Comparison of ENCODE assay signal across 18 cellular contexts in the genomic region with DNA sequence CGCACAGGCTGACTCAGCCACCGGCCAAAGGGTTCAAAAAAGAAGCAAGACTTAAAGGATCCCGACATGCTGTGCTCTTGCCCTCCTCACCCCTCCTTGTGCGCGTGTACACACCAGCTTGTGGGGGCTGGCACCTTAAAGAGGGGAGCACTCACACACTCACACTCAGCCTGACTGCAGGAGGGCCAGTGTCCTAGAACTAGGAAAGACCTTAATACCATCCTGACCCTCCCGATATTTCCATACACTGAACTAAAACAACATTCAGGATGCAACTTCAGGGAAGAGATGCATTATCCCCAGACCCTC. TPM values are rescaled to one million over a fixed set of nuclear protein-coding genes. Genes with fewer than 3 reads are reported as not detected.
A peak's percentile ranks its signal among the peaks of the same experiment; 100 is the strongest.
DNase-seq lines count a peak whose midpoint lies in the region; ATAC-seq and TF ChIP-seq lines count a peak whose summit lies in the region.
"Had no signal": no experiment of that assay in that cellular context is flagged by ENCODE, and none has a peak within 500 bp of the region (broad histone marks: within the 10 kb centered on the region; RNA-seq: fewer than 3 reads in every experiment).

No MANE protein-coding gene starts in this region.

- peak overlapping the region; percentile 89 for H3K27ac Mint-ChIP-seq in nephron progenitor cell
- H3K27ac Mint-ChIP-seq: activated CD4-positive, alpha-beta memory T cell treated with anti-CD3 and anti-CD28 coated beads for 36 hours; activated T-helper 17 cell treated with anti-CD3 and anti-CD28 coated beads, Interleukin-2, amount 50 U/mL, for 72 hours; T-helper 2 cell treated with Interferon-gamma antibody and Interleukin-4, amounts not matched to agents 5 μg/mL and 100 μg/mL, for 36 hours had no signal

- H3K9me3 ChIP-seq in ascending aorta (no peaks in the 10 kb centered on the region), transverse colon (no peaks in the 10 kb centered on the region)

- H3K36me3 Mint-ChIP-seq in nephron progenitor cell (ENCODE audit: low read depth), result peaks cover 43% of the 10 kb centered on the region
- H3K36me3 Mint-ChIP-seq: activated CD4-positive, alpha-beta memory T cell treated with anti-CD3 and anti-CD28 coated beads for 36 hours had no signal

- ATAC-seq in sciatic nerve, result no peak
- ATAC-seq: activated T-helper 17 cell treated with anti-CD3 and anti-CD28 coated beads, Interleukin-2, amount 50 U/mL, for 72 hours had no signal

- intact Hi-C loops in ascending aorta (cut with DNase I), result no loop called here
- intact Hi-C loops in transverse colon (cut with DNase I; ENCODE audit: low total_unique reads), result loop anchor here (5.0 kb wide), 1 partner anchor 126 kb away; no protein-coding TSS in a partner anchor
- intact Hi-C loops in sciatic nerve (cut with DNase I), result no loop called here

- no peak for TF ChIP-seq POLR2A in transverse colon (IDR thresholded peaks at IDR 0.05)

- no peaks in the 10 kb centered on the region for H3K9me3 Mint-ChIP-seq in nephron progenitor cell
- H3K9me3 Mint-ChIP-seq: activated CD4-positive, alpha-beta memory T cell treated with anti-CD3 and anti-CD28 coated beads for 36 hours; activated T-helper 17 cell treated with anti-CD3 and anti-CD28 coated beads, Interleukin-2, amount 50 U/mL, for 72 hours; T-helper 2 cell treated with Interferon-gamma antibody and Interleukin-4, amounts not matched to agents 5 μg/mL and 100 μg/mL, for 36 hours had no signal

- H3K27me3 ChIP-seq in ascending aorta (no peaks in the 10 kb centered on the region), transverse colon (no peaks in the 10 kb centered on the region)

- H3K4me1 ChIP-seq in ascending aorta (peaks cover 30 to 60% of the 10 kb centered on the region in 2 donors), transverse colon (peaks cover 64 to 84% (median 75%) of the 10 kb centered on the region in 4 donors)

- in situ Hi-C loops in transverse colon (cut with MboI; ENCODE audit: low pct_ligation_motif_present in 1 of 4, low pct_unique_long_range_greater_than_20kb in 1 of 4, low sequenced_read_pairs in 3 of 4), result no loop called here

- H3K4me1 Mint-ChIP-seq in nephron progenitor cell, result peaks cover 92% of the 10 kb centered on the region
- H3K4me1 Mint-ChIP-seq: activated T-helper 17 cell treated with anti-CD3 and anti-CD28 coated beads, Interleukin-2, amount 50 U/mL, for 72 hours had no signal

- H3K36me3 ChIP-seq in ascending aorta (peaks cover 36 to 47% of the 10 kb centered on the region in 2 donors), transverse colon (no peaks in the 10 kb centered on the region)

- 22% methylated on average over 6 of the region's 6 CpGs; no CpG with 5 or more reads in 1 of the 2 donors for WGBS in transverse colon (ENCODE audit: low coverage in 1 of 2), 2 donors

- TF ChIP-seq CTCF in ascending aorta (IDR thresholded peaks at IDR 0.05) (no peak), fibroblast of the aortic adventitia (IDR thresholded peaks at IDR 0.05; ENCODE audit: insufficient read depth, low read length) (no peak), nephron progenitor cell (IDR thresholded peaks at IDR 0.05) (no peak), transverse colon (IDR thresholded peaks at IDR 0.05) (no peak)

- peak overlapping the region; percentile 50 for H3K4me3 Mint-ChIP-seq in nephron progenitor cell
- H3K4me3 Mint-ChIP-seq: activated CD4-positive, alpha-beta memory T cell treated with anti-CD3 and anti-CD28 coated beads for 36 hours; activated T-helper 17 cell treated with anti-CD3 and anti-CD28 coated beads, Interleukin-2, amount 50 U/mL, for 72 hours; T-helper 2 cell treated with Interferon-gamma antibody and Interleukin-4, amounts not matched to agents 5 μg/mL and 100 μg/mL, for 36 hours had no signal

- DNase-seq in ascending aorta (ENCODE audit: low spot score in 2 of 2) (no peak), fibroblast of the aortic adventitia (ENCODE audit: low read depth) (no peak), nephron progenitor cell (no peak), transverse colon (no peak), A172 (ENCODE audit: low spot score) (no peak), activated T-cell treated with anti-CD3 and anti-CD28 coated beads for 4 hours (no peak), sciatic nerve (ENCODE audit: low spot score) (no peak)
- DNase-seq: activated CD4-positive, alpha-beta memory T cell treated with anti-CD3 and anti-CD28 coated beads for 36 hours; GF-D8; GM23248; hippocampal formation; mammary epithelial cell; NCI-H2029 treated with DMSO at 0.1 percent for 48 hours; NCI-H748 treated with DMSO at 0.1 percent for 48 hours; stimulated activated CD4-positive, alpha-beta T cell treated with anti-CD3 and anti-CD28 coated beads, Interleukin-2, amount 100 ng/mL, for 48 hours had no signal

- peak overlapping the region; percentile 97 to 98 for H3K27ac ChIP-seq in ascending aorta
- H3K27ac ChIP-seq in transverse colon, result peak overlapping the region; percentile 86 to 96 (median 92)
- H3K27ac ChIP-seq: GM23248, RWPE1 had no signal

- H3K4me3 ChIP-seq in ascending aorta (peak overlapping the region; percentile 84 to 97), fibroblast of the aortic adventitia (ENCODE audit: low read depth, low read length) (peak overlapping the region; percentile 22), transverse colon (no peak overlapping the region)
- H3K4me3 ChIP-seq: GM23248 had no signal

- TF ChIP-seq EP300 in transverse colon (IDR thresholded peaks at IDR 0.05; ENCODE audit: low read depth), result no peak

- peaks cover 40% of the 10 kb centered on the region for H3K27me3 Mint-ChIP-seq in nephron progenitor cell (ENCODE audit: low read depth, poor library complexity)

RNA-seq across cellular contexts. Expression of a gene that starts 5.6 kb away (rescaled TPM):
- total RNA-seq in ascending aorta (210 TPM), fibroblast of the aortic adventitia (ENCODE audit: low replicate concordance) (19.7 and 57.8 TPM in 2 replicates), transverse colon (100 to 1,000 TPM in 1 of 4 donors, 10 to 100 TPM in 3; 60.6 to 108 (median 74.6) TPM), sciatic nerve (367 TPM)
- total RNA-seq in A172 (2014; rRNA removed; shearing (Covaris generic)), result 4.8 and 6.4 TPM in 2 replicates
- total RNA-seq: activated CD4-positive, alpha-beta memory T cell treated with anti-CD3 and anti-CD28 coated beads for 36 hours; activated T-helper 17 cell treated with anti-CD3 and anti-CD28 coated beads, Interleukin-2, amount 50 U/mL, for 72 hours had no signal

Comparison
In these comparisons a context has a peak if more than half of its experiments do, and no peak if none do; other contexts are left out.
1. H3K4me3 ChIP-seq: peak in ascending aorta (2 of 2) and fibroblast of the aortic adventitia (single experiment); none in transverse colon (0 of 4).